ENCODE assay signal across 1 cellular context in the genomic region with DNA sequence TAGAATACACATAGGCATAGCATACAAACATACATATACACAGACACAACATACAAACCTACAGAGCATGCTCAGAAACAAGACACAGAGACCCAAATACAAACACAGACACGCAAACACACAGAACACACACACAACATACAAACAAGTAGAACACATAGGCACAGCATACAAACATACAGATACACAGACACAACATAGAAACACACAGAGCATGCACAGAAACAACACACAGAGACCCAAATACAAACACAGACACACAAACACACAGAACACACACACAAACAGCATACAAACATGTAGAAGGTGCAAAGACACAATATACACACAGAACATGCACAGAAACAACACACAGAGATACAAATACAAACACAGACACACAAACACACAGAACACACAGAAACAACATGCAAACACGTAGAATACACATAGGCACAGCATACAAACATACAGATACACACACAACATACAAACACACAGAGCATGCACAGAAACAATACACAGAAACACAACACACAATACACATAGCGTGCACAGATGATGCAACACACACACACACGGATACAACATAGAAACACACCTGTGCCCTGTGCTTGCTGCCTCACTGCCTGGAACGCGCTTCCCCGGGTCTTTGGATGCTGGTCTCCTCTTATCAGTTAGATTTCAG.
TF ChIP-seq lines count a peak whose summit lies in the region.

No MANE protein-coding gene starts in this region.

TF ChIP-seq in HepG2, 621 proteins besides CTCF, POLR2A, EP300 and RAD21 (continued from another document and continues in another):
- no peak for TF ChIP-seq NCOA5 (CRISPR knock-in tag; IDR thresholded peaks at IDR 0.05)
- no peak for TF ChIP-seq RBAK (CRISPR knock-in tag; IDR thresholded peaks at IDR 0.05)
- no peak for TF ChIP-seq MTF2 (CRISPR knock-in tag; IDR thresholded peaks at IDR 0.05; ENCODE audit: borderline replicate concordance)
- no peak for TF ChIP-seq KLF12 (CRISPR knock-in tag; IDR thresholded peaks at IDR 0.05; ENCODE audit: borderline replicate concordance)
- TF ChIP-seq HOXA7 (CRISPR knock-in tag; IDR thresholded peaks at IDR 0.05) = no peak
- no peak for TF ChIP-seq MEIS1 (CRISPR knock-in tag; IDR thresholded peaks at IDR 0.05; ENCODE audit: borderline replicate concordance)
- no peak for TF ChIP-seq HMGA1 (CRISPR knock-in tag; conservative IDR thresholded peaks at IDR 0.05)
- peak; percentile 67 for TF ChIP-seq FOXP1 (IDR thresholded peaks at IDR 0.05)
- TF ChIP-seq FOXP1 (CRISPR knock-in tag; IDR thresholded peaks at IDR 0.05) = no peak
- no peak for TF ChIP-seq MXI1 (IDR thresholded peaks at IDR 0.05; ENCODE audit: borderline replicate concordance, low read depth, low read length)
- TF ChIP-seq GABPA (IDR thresholded peaks at IDR 0.05; ENCODE audit: low read depth, low read length) = no peak
- TF ChIP-seq GABPA (CRISPR knock-in tag; IDR thresholded peaks at IDR 0.05; ENCODE audit: low read depth) = no peak
- no peak for TF ChIP-seq TGIF2 (CRISPR knock-in tag; IDR thresholded peaks at IDR 0.05)
- no peak for TF ChIP-seq CHCHD3 (CRISPR knock-in tag; IDR thresholded peaks at IDR 0.05)
- TF ChIP-seq HMGXB3 (CRISPR knock-in tag; IDR thresholded peaks at IDR 0.05; ENCODE audit: borderline replicate concordance) = no peak
- no peak for TF ChIP-seq PRMT3 (CRISPR knock-in tag; IDR thresholded peaks at IDR 0.05; ENCODE audit: borderline replicate concordance, low read depth)
- no peak for TF ChIP-seq EED (CRISPR knock-in tag; IDR thresholded peaks at IDR 0.05)
- TF ChIP-seq KAT7 (CRISPR knock-in tag; IDR thresholded peaks at IDR 0.05; ENCODE audit: borderline replicate concordance) = no peak
- no peak for TF ChIP-seq ZHX2 (IDR thresholded peaks at IDR 0.05; ENCODE audit: low read depth)
- TF ChIP-seq ZHX2 (CRISPR knock-in tag; IDR thresholded peaks at IDR 0.05; ENCODE audit: borderline replicate concordance) = no peak
- TF ChIP-seq IRF2 (CRISPR knock-in tag; IDR thresholded peaks at IDR 0.05) = no peak
- no peak for TF ChIP-seq ZNF383 (CRISPR knock-in tag; IDR thresholded peaks at IDR 0.05; ENCODE audit: borderline replicate concordance)
- 0 out of 2 replicates have a peak, but pooled peaks have one; percentile 27 for TF ChIP-seq PLRG1 (conservative IDR thresholded peaks at IDR 0.05)
- no peak for TF ChIP-seq CCAR2 (optimal IDR thresholded peaks at IDR 0.05; ENCODE audit: low read depth, low read length)
- TF ChIP-seq ZNF737 (CRISPR knock-in tag; IDR thresholded peaks at IDR 0.05; ENCODE audit: borderline replicate concordance) = no peak
- TF ChIP-seq PBX2 (CRISPR knock-in tag; IDR thresholded peaks at IDR 0.05) = no peak
- no peak for TF ChIP-seq RFX5 (IDR thresholded peaks at IDR 0.05; ENCODE audit: low read depth, low read length)
- no peak for TF ChIP-seq GRHL1 (CRISPR knock-in tag; conservative IDR thresholded peaks at IDR 0.05)
- no peak for TF ChIP-seq ZNF367 (CRISPR knock-in tag; IDR thresholded peaks at IDR 0.05; ENCODE audit: borderline replicate concordance)
- TF ChIP-seq MIXL1 (CRISPR knock-in tag; IDR thresholded peaks at IDR 0.05) = no peak
- no peak for TF ChIP-seq HBP1 (CRISPR knock-in tag; IDR thresholded peaks at IDR 0.05; ENCODE audit: low read depth)
- TF ChIP-seq FLYWCH1 (CRISPR knock-in tag; IDR thresholded peaks at IDR 0.05) = no peak
- no peak for TF ChIP-seq ZNF563 (CRISPR knock-in tag; IDR thresholded peaks at IDR 0.05)
- no peak for TF ChIP-seq DNMT3B (CRISPR knock-in tag; conservative IDR thresholded peaks at IDR 0.05)
- no peak for TF ChIP-seq MYNN (CRISPR knock-in tag; IDR thresholded peaks at IDR 0.05; ENCODE audit: low read depth)
- no peak for TF ChIP-seq ASH2L (IDR thresholded peaks at IDR 0.05; ENCODE audit: insufficient read length, low read depth, low read length)
- 0 out of 2 replicates have a peak, but pooled peaks have one; percentile 64 for TF ChIP-seq ZNF207 (IDR thresholded peaks at IDR 0.05; ENCODE audit: borderline replicate concordance)
- TF ChIP-seq, protein P1, sequence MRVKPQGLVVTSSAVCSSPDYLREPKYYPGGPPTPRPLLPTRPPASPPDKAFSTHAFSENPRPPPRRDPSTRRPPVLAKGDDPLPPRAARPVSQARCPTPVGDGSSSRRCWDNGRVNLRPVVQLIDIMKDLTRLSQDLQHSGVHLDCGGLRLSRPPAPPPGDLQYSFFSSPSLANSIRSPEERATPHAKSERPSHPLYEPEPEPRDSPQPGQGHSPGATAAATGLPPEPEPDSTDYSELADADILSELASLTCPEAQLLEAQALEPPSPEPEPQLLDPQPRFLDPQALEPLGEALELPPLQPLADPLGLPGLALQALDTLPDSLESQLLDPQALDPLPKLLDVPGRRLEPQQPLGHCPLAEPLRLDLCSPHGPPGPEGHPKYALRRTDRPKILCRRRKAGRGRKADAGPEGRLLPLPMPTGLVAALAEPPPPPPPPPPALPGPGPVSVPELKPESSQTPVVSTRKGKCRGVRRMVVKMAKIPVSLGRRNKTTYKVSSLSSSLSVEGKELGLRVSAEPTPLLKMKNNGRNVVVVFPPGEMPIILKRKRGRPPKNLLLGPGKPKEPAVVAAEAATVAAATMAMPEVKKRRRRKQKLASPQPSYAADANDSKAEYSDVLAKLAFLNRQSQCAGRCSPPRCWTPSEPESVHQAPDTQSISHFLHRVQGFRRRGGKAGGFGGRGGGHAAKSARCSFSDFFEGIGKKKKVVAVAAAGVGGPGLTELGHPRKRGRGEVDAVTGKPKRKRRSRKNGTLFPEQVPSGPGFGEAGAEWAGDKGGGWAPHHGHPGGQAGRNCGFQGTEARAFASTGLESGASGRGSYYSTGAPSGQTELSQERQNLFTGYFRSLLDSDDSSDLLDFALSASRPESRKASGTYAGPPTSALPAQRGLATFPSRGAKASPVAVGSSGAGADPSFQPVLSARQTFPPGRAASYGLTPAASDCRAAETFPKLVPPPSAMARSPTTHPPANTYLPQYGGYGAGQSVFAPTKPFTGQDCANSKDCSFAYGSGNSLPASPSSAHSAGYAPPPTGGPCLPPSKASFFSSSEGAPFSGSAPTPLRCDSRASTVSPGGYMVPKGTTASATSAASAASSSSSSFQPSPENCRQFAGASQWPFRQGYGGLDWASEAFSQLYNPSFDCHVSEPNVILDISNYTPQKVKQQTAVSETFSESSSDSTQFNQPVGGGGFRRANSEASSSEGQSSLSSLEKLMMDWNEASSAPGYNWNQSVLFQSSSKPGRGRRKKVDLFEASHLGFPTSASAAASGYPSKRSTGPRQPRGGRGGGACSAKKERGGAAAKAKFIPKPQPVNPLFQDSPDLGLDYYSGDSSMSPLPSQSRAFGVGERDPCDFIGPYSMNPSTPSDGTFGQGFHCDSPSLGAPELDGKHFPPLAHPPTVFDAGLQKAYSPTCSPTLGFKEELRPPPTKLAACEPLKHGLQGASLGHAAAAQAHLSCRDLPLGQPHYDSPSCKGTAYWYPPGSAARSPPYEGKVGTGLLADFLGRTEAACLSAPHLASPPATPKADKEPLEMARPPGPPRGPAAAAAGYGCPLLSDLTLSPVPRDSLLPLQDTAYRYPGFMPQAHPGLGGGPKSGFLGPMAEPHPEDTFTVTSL (CRISPR knock-in tag; IDR thresholded peaks at IDR 0.05; ENCODE audit: borderline replicate concordance) = no peak
- peak; percentile 70; the same call in 1 of the 2 replicates for TF ChIP-seq IKZF1 (IDR thresholded peaks at IDR 0.05)
- no peak for TF ChIP-seq ZC3H4 (CRISPR knock-in tag; IDR thresholded peaks at IDR 0.05; ENCODE audit: borderline replicate concordance)
- no peak for TF ChIP-seq ZSCAN30 (CRISPR knock-in tag; IDR thresholded peaks at IDR 0.05)
- no peak for TF ChIP-seq ZFP82 (CRISPR knock-in tag; IDR thresholded peaks at IDR 0.05; ENCODE audit: borderline replicate concordance)
